Comparison of ENCODE assay signal across 11 cellular contexts in the genomic region with DNA sequence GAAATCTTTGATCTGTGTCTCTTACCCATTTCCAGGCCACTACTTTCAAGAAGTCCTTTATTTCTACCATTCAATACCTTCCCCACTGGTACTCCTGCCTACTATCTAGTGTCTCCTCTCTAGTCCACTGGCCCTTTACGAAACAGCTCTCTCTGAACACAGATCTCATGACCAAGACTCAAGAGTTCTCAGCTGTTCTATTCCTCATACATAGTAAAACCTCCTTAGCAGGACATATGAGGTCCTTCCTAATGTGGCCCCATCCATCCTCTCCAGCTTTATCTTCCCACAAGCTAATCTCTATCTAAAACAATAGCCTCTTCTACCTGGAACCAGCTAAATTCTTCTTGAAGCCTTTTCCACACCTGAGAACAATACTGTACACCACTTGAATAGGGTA. TPM values are rescaled to one million over a fixed set of nuclear protein-coding genes. Genes with fewer than 3 reads are reported as not detected.
DNase-seq lines count a peak whose midpoint lies in the region; ATAC-seq and TF ChIP-seq lines count a peak whose summit lies in the region.
"Had no signal": no experiment of that assay in that cellular context is flagged by ENCODE, and none has a peak within 500 bp of the region (broad histone marks: within the 10 kb centered on the region; RNA-seq: fewer than 3 reads in every experiment).

No MANE protein-coding gene starts in this region.

- H3K9me3 Mint-ChIP-seq in stimulated activated naive CD8-positive, alpha-beta T cell treated with anti-CD3 and anti-CD28 coated beads, Interleukin-15, Interleukin-2, amounts not matched to agents 100 ng/mL and 50 ng/mL, for 24 hours = peaks cover 5% of the 10 kb centered on the region
- H3K9me3 Mint-ChIP-seq in endodermal cell = peaks cover 12% of the 10 kb centered on the region

- no peak for TF ChIP-seq POLR2A in esophagus squamous epithelium (IDR thresholded peaks at IDR 0.05)

- intact Hi-C loops in esophagus squamous epithelium (cut with DNase I) = loop anchor here (10.0 kb wide), 1 partner anchor 85 kb away; no protein-coding TSS in a partner anchor

- 90 to 100% methylated on average over 1 of the region's 1 CpG for WGBS in endodermal cell (ENCODE audit: insufficient coverage in 1 of 2, insufficient read length in 1 of 2), 2 experiments
- WGBS in esophagus squamous epithelium, 2 donors = 100% methylated on average over 1 of the region's 1 CpG

- H3K36me3 ChIP-seq in endodermal cell (ENCODE audit: control insufficient read depth, insufficient read depth, low read length) = peaks cover 32% of the 10 kb centered on the region
- H3K36me3 ChIP-seq in esophagus squamous epithelium = peaks cover 0 to 18% (median 0%) of the 10 kb centered on the region in 3 donors

- no peak overlapping the region for H3K27ac ChIP-seq in endodermal cell (ENCODE audit: low read depth, low read length)
- H3K27ac ChIP-seq in esophagus squamous epithelium = no peak overlapping the region
- H3K27ac ChIP-seq: left ventricle myocardium inferior had no signal

- no peak for ATAC-seq in stimulated activated naive CD8-positive, alpha-beta T cell treated with anti-CD3 and anti-CD28 coated beads, Interleukin-15, Interleukin-2, amounts not matched to agents 100 U/mL and 50 U/mL, for 24 hours
- ATAC-seq in HG03460 (IDR thresholded peaks at IDR 0.05; ENCODE audit: unreplicated experiment) = no peak
- no peak for ATAC-seq in HG03378 (IDR thresholded peaks at IDR 0.05; ENCODE audit: unreplicated experiment)
- ATAC-seq: right cardiac atrium had no signal

- H3K4me3 ChIP-seq in endodermal cell (ENCODE audit: low read length) (peak overlapping the region; percentile 72), esophagus squamous epithelium (no peak overlapping the region)
- H3K4me3 ChIP-seq: left ventricle myocardium inferior had no signal

- peak overlapping the region; percentile 47 for H3K4me3 Mint-ChIP-seq in stimulated activated naive CD8-positive, alpha-beta T cell treated with anti-CD3 and anti-CD28 coated beads, Interleukin-15, Interleukin-2, amounts not matched to agents 100 ng/mL and 50 ng/mL, for 24 hours
- H3K4me3 Mint-ChIP-seq in endodermal cell = peak overlapping the region; percentile 89

- H3K4me1 ChIP-seq in endodermal cell (ENCODE audit: control insufficient read depth, insufficient read depth, low read length) (no peaks in the 10 kb centered on the region), esophagus squamous epithelium (peaks cover 3 to 46% (median 17%) of the 10 kb centered on the region in 3 donors)

- no peak overlapping the region for H3K27ac Mint-ChIP-seq in stimulated activated naive CD8-positive, alpha-beta T cell treated with anti-CD3 and anti-CD28 coated beads, Interleukin-15, Interleukin-2, amounts not matched to agents 100 ng/mL and 50 ng/mL, for 24 hours
- no peak overlapping the region for H3K27ac Mint-ChIP-seq in endodermal cell

- peaks cover 65% of the 10 kb centered on the region for H3K4me1 Mint-ChIP-seq in stimulated activated naive CD8-positive, alpha-beta T cell treated with anti-CD3 and anti-CD28 coated beads, Interleukin-15, Interleukin-2, amounts not matched to agents 100 ng/mL and 50 ng/mL, for 24 hours (ENCODE audit: low read depth)
- peaks cover 25% of the 10 kb centered on the region for H3K4me1 Mint-ChIP-seq in endodermal cell

- peaks cover 41% of the 10 kb centered on the region for H3K36me3 Mint-ChIP-seq in stimulated activated naive CD8-positive, alpha-beta T cell treated with anti-CD3 and anti-CD28 coated beads, Interleukin-15, Interleukin-2, amounts not matched to agents 100 ng/mL and 50 ng/mL, for 24 hours (ENCODE audit: low read depth)
- peaks cover 31% of the 10 kb centered on the region for H3K36me3 Mint-ChIP-seq in endodermal cell (ENCODE audit: low read depth)

- no peak for DNase-seq in stimulated activated naive CD8-positive, alpha-beta T cell treated with anti-CD3 and anti-CD28 coated beads, Interleukin-15, Interleukin-2, amounts not matched to agents 100 U/mL and 50 U/mL, for 24 hours
- peak; percentile 51 for DNase-seq in OCI-M1 (lab: John Stamatoyannopoulos, UW)
- DNase-seq in endodermal cell = no peak
- no peak for DNase-seq in esophagus squamous epithelium (lab: John Stamatoyannopoulos, UW)
- no peak for DNase-seq in GM19240 (ENCODE audit: insufficient read length, low spot score)
- DNase-seq: COR-L47, left ventricle myocardium inferior, right cardiac atrium had no signal

- no peak overlapping the region for H3K9ac ChIP-seq in endodermal cell (ENCODE audit: extremely low read depth, low read length, poor library complexity, severe bottlenecking)

- H3K9me3 ChIP-seq in endodermal cell (ENCODE audit: control insufficient read depth, low read length) (peaks cover 13% of the 10 kb centered on the region), esophagus squamous epithelium (no peaks in the 10 kb centered on the region)
- H3K9me3 ChIP-seq: left ventricle myocardium inferior had no signal

- TF ChIP-seq CTCF in endodermal cell (conservative IDR thresholded peaks at IDR 0.05) (no peak), esophagus squamous epithelium (IDR thresholded peaks at IDR 0.05) (no peak)

- H3K27me3 Mint-ChIP-seq in stimulated activated naive CD8-positive, alpha-beta T cell treated with anti-CD3 and anti-CD28 coated beads, Interleukin-15, Interleukin-2, amounts not matched to agents 100 ng/mL and 50 ng/mL, for 24 hours = no peaks in the 10 kb centered on the region
- no peaks in the 10 kb centered on the region for H3K27me3 Mint-ChIP-seq in endodermal cell (ENCODE audit: insufficient read depth)

- no peaks in the 10 kb centered on the region for H3K27me3 ChIP-seq in endodermal cell (ENCODE audit: control insufficient read depth, insufficient read depth, low read length, poor library complexity, severe bottlenecking)
- H3K27me3 ChIP-seq in esophagus squamous epithelium = no peaks in the 10 kb centered on the region

RNA-seq across cellular contexts. Expression of gene TEX10, which starts 2.6 kb away (rescaled TPM):
- 10 to 100 TPM; 44.7 to 49.4 TPM for total RNA-seq in endodermal cell
- 31.6 TPM for polyA plus RNA-seq in endodermal cell (2013, experiment 1 of 2)
- polyA plus RNA-seq in endodermal cell (2013, experiment 2 of 2) = 31.6 TPM
- 10 to 100 TPM in 3 of 4 donors, 1 to 10 TPM in 1; 8.4 to 24.6 (median 19.3) TPM for total RNA-seq in esophagus squamous epithelium
